Comparison of ENCODE assay signal across 16 cellular contexts in the genomic region with DNA sequence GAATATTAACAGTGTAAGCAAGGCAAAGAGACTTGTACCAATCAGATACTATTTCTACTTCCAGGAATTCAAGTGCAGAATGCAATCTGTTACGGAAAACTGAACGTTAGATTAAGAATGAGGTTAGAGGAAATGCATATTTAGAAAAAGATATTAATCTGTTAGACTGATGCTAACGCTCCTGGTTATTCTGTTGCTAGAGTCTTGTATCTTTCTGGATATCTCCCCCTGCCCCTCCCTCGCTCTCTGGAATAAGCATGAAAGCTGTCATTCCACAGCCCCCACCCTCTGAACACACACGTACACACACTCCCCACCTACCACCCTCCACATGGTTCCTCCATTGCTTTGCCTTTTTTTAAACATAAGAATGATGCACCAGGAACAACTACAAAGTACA. TPM values are rescaled to one million over a fixed set of nuclear protein-coding genes. Genes with fewer than 3 reads are reported as not detected.
A peak's percentile ranks its signal among the peaks of the same experiment; 100 is the strongest.
DNase-seq lines count a peak whose midpoint lies in the region; ATAC-seq and TF ChIP-seq lines count a peak whose summit lies in the region.
"Had no signal": no experiment of that assay in that cellular context is flagged by ENCODE, and none has a peak within 500 bp of the region (broad histone marks: within the 10 kb centered on the region; RNA-seq: fewer than 3 reads in every experiment).

No MANE protein-coding gene starts in this region.

- TF ChIP-seq CTCF in left ventricle myocardium inferior (IDR thresholded peaks at IDR 0.05; ENCODE audit: borderline replicate concordance) (no peak), coronary artery (IDR thresholded peaks at IDR 0.05) (no peak), progenitor cell of endocrine pancreas (IDR thresholded peaks at IDR 0.05; ENCODE audit: unreplicated experiment) (no peak)

- H3K4me1 ChIP-seq in left ventricle myocardium inferior: peaks cover 86% of the 10 kb centered on the region

- H3K27ac ChIP-seq in left ventricle myocardium inferior (replicated peaks): peak overlapping the region; percentile 56
- no peak overlapping the region for H3K27ac ChIP-seq in coronary artery

- H3K4me3 ChIP-seq in left ventricle myocardium inferior (peak overlapping the region; percentile 3), coronary artery (peak overlapping the region; percentile 30)
- H3K4me3 ChIP-seq: GM12878 had no signal

- H3K36me3 ChIP-seq in left ventricle myocardium inferior: no peaks in the 10 kb centered on the region

- H3K36me3 Mint-ChIP-seq in progenitor cell of endocrine pancreas (ENCODE audit: insufficient read depth): peaks cover 1% of the 10 kb centered on the region
- H3K36me3 Mint-ChIP-seq in activated T-helper 2 cell treated with anti-CD3 and anti-CD28 coated beads, Interferon-gamma antibody, Interleukin-2, Interleukin-4, amounts not matched to agents 10 μg/mL and 5 μg/mL and 100 μg/mL, durations not matched to agents 14 hours and 24 hours and 36 hours (ENCODE audit: low read depth): no peaks in the 10 kb centered on the region

- no peak for ATAC-seq in Right ventricle myocardium superior (ENCODE audit: poor library complexity)
- ATAC-seq: GM12878 had no signal

- H3K4me1 Mint-ChIP-seq in progenitor cell of endocrine pancreas (ENCODE audit: low read depth): peaks cover 18% of the 10 kb centered on the region
- no peaks in the 10 kb centered on the region for H3K4me1 Mint-ChIP-seq in activated T-helper 2 cell treated with anti-CD3 and anti-CD28 coated beads, Interferon-gamma antibody, Interleukin-2, Interleukin-4, amounts not matched to agents 10 μg/mL and 5 μg/mL and 100 μg/mL, durations not matched to agents 14 hours and 24 hours and 36 hours (ENCODE audit: low read depth)
- H3K4me1 Mint-ChIP-seq: B cell had no signal

- H3K27me3 Mint-ChIP-seq in progenitor cell of endocrine pancreas: no peaks in the 10 kb centered on the region
- H3K27me3 Mint-ChIP-seq in activated T-helper 2 cell treated with anti-CD3 and anti-CD28 coated beads, Interferon-gamma antibody, Interleukin-2, Interleukin-4, amounts not matched to agents 10 μg/mL and 5 μg/mL and 100 μg/mL, durations not matched to agents 14 hours and 24 hours and 36 hours (ENCODE audit: low read depth): no peaks in the 10 kb centered on the region
- H3K27me3 Mint-ChIP-seq: B cell; CD4-positive, alpha-beta T cell had no signal

- intact Hi-C loops in left ventricle myocardium inferior (cut with micrococcal nuclease) (no loop called here), Right ventricle myocardium superior (cut with DNase I) (no loop called here)
- intact Hi-C loops in activated T-helper 2 cell treated with anti-CD3 and anti-CD28 coated beads, Interferon-gamma antibody, Interleukin-2, Interleukin-4, amounts not matched to agents 10 μg/mL and 5 μg/mL and 100 μg/mL, durations not matched to agents 14 hours and 24 hours and 36 hours (cut with micrococcal nuclease): no loop called here

- no peaks in the 10 kb centered on the region for H3K9me3 ChIP-seq in left ventricle myocardium inferior (replicated peaks)

- no peaks in the 10 kb centered on the region for H3K27me3 ChIP-seq in left ventricle myocardium inferior (ENCODE audit: low read depth)

- H3K27ac Mint-ChIP-seq in progenitor cell of endocrine pancreas: peak overlapping the region; percentile 1
- no peak overlapping the region for H3K27ac Mint-ChIP-seq in activated T-helper 2 cell treated with anti-CD3 and anti-CD28 coated beads, Interferon-gamma antibody, Interleukin-2, Interleukin-4, amounts not matched to agents 10 μg/mL and 5 μg/mL and 100 μg/mL, durations not matched to agents 14 hours and 24 hours and 36 hours
- H3K27ac Mint-ChIP-seq: B cell; CD4-positive, alpha-beta T cell had no signal

- H3K9me3 Mint-ChIP-seq in progenitor cell of endocrine pancreas (ENCODE audit: low read depth): no peaks in the 10 kb centered on the region
- H3K9me3 Mint-ChIP-seq in activated T-helper 2 cell treated with anti-CD3 and anti-CD28 coated beads, Interferon-gamma antibody, Interleukin-2, Interleukin-4, amounts not matched to agents 10 μg/mL and 5 μg/mL and 100 μg/mL, durations not matched to agents 14 hours and 24 hours and 36 hours: no peaks in the 10 kb centered on the region

- DNase-seq in left ventricle myocardium inferior (no peak), Right ventricle myocardium superior (no peak), coronary artery (ENCODE audit: low spot score) (no peak), progenitor cell of endocrine pancreas (ENCODE audit: low spot score, unreplicated experiment) (no peak), OCI-M1 (lab: John Stamatoyannopoulos, UW) (no peak), NCI-H1436 treated with DMSO at 0.1 percent for 48 hours (lab: John Stamatoyannopoulos, UW) (no peak)
- DNase-seq in activated T-helper 2 cell treated with anti-CD3 and anti-CD28 coated beads, Interferon-gamma antibody, Interleukin-2, Interleukin-4, amounts not matched to agents 10 μg/mL and 5 μg/mL and 100 μg/mL, durations not matched to agents 14 hours and 24 hours and 36 hours (ENCODE audit: low spot score): no peak
- DNase-seq: 8988T; C1 segment of cervical spinal cord; Calu3; CD4-positive, alpha-beta T cell; DMS 273 treated with DMSO at 0.1 percent for 48 hours; DMS79; IMR-90 had no signal

- H3K4me3 Mint-ChIP-seq in progenitor cell of endocrine pancreas (ENCODE audit: low read depth): no peak overlapping the region
- H3K4me3 Mint-ChIP-seq in activated T-helper 2 cell treated with anti-CD3 and anti-CD28 coated beads, Interferon-gamma antibody, Interleukin-2, Interleukin-4, amounts not matched to agents 10 μg/mL and 5 μg/mL and 100 μg/mL, durations not matched to agents 14 hours and 24 hours and 36 hours (ENCODE audit: low read depth): no peak overlapping the region
- H3K4me3 Mint-ChIP-seq: B cell; CD4-positive, alpha-beta T cell had no signal

RNA-seq across cellular contexts. Expression of gene FIGN, which starts 24.1 kb away (rescaled TPM):
- 12.9 TPM for total RNA-seq in left ventricle myocardium inferior
- total RNA-seq in Right ventricle myocardium superior: 13.5 TPM
- 18.0 and 19.3 TPM in 2 replicates for total RNA-seq in progenitor cell of endocrine pancreas
- total RNA-seq in activated T-helper 2 cell treated with anti-CD3 and anti-CD28 coated beads, Interferon-gamma antibody, Interleukin-2, Interleukin-4, amounts not matched to agents 10 μg/mL and 5 μg/mL and 100 μg/mL, durations not matched to agents 14 hours and 24 hours and 36 hours: not detected in 2 replicates
- total RNA-seq: B cell; CD4-positive, alpha-beta T cell had no signal

Comparison
In these comparisons a context has a peak if more than half of its experiments do, and no peak if none do; other contexts are left out.
1. RNA of gene FIGN, which starts 24.1 kb away (total RNA-seq): 18.0 to 19.3 TPM in progenitor cell of endocrine pancreas, 13.5 TPM in Right ventricle myocardium superior (single experiment) and 12.9 TPM in left ventricle myocardium inferior (single experiment); not detected in activated T-helper 2 cell treated with anti-CD3 and anti-CD28 coated beads, Interferon-gamma antibody, Interleukin-2, Interleukin-4, amounts not matched to agents 10 μg/mL and 5 μg/mL and 100 μg/mL, durations not matched to agents 14 hours and 24 hours and 36 hours; every median in the first group is over 10 times any median in the second.